ENCODE assay signal across 9 cellular contexts in the genomic region with DNA sequence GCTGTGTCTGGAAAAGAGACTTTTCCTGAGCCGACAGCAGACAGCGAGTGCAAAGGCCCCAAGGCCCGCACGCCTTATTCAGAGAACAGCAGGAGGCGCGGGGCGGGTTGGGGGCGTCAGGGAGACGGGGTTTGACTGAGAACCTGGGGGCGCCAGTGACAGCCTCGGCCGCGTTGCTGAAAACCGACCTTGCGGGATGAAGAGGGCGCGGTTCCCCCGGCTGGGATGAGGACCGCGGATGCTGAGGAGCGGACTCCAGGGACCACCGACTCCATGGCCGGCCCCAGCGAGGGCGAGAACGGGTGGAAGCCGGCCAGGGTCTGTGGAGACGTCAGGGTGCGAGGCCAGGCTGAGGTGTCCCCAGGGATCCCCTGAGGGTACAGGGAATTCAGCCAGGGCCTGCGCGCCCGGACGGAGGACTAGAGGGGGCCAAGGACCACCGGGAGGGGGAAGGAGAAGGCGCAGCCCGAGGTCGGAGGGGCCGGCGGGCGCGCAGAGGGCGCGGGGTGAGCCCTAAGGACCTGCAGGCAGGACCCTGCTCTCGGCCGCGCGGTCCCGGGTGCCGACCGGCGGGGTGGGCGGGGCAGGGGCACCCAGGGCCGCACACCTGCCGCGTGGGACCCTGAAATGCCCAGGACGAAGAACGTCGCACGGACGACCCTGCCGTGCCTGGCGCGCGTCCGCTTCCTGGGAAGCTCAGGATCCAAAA. TPM values are rescaled to one million over a fixed set of nuclear protein-coding genes. Genes with fewer than 3 reads are reported as not detected.
A peak's percentile ranks its signal among the peaks of the same experiment; 100 is the strongest.
DNase-seq lines count a peak whose midpoint lies in the region; ATAC-seq and TF ChIP-seq lines count a peak whose summit lies in the region.
"Had no signal": no experiment of that assay in that cellular context is flagged by ENCODE, and none has a peak within 500 bp of the region (broad histone marks: within the 10 kb centered on the region; RNA-seq: fewer than 3 reads in every experiment).

No MANE protein-coding gene starts in this region.

- peak overlapping the region; percentile 66 to 71 for H3K4me3 ChIP-seq in Panc1 (ENCODE audit: low read depth in 2 of 2, low read length in 2 of 2)
- H3K4me3 ChIP-seq in fibroblast of pulmonary artery (replicated peaks; ENCODE audit: low read depth, low read length) = peak overlapping the region; percentile 63
- peak overlapping the region in 7 of 8 donors; percentile 47 to 76 (median 58) for H3K4me3 ChIP-seq in spleen

- H3K36me3 ChIP-seq in Panc1 (ENCODE audit: control insufficient read depth, insufficient read depth, low read length) = no peaks in the 10 kb centered on the region
- peaks cover 0 to 19% (median 12%) of the 10 kb centered on the region in 6 donors for H3K36me3 ChIP-seq in spleen

- no peak for TF ChIP-seq POLR2A in spleen (IDR thresholded peaks at IDR 0.05)

- WGBS in spleen, 5 donors = 4 to 9% (median 6%) methylated on average over 31 to 65 of the region's 65 CpGs

- peaks cover 55% of the 10 kb centered on the region for H3K4me1 ChIP-seq in Panc1 (ENCODE audit: control insufficient read depth, insufficient read depth, low read length)
- peaks cover 9 to 70% (median 42%) of the 10 kb centered on the region in 6 donors for H3K4me1 ChIP-seq in spleen

- peak; percentile 28 for DNase-seq in NCI-H1694 treated with DMSO at 0.1 percent for 48 hours (lab: John Stamatoyannopoulos, UW)
- DNase-seq in NCI-H1694 (lab: John Stamatoyannopoulos, UW) = no peak
- DNase-seq in Panc1 (ENCODE audit: low read depth, low spot score) = no peak
- no peak for DNase-seq in fibroblast of pulmonary artery (ENCODE audit: low read depth)
- DNase-seq in spleen = no peak
- DNase-seq in NCI-H446 treated with DMSO at 0.1 percent for 48 hours (lab: John Stamatoyannopoulos, UW) = no peak
- DNase-seq in activated gamma-delta T cell (lab: John Stamatoyannopoulos, UW) = no peak
- DNase-seq: stimulated activated naive CD4-positive, alpha-beta T cell had no signal

- H3K9me3 ChIP-seq in Panc1 (ENCODE audit: control insufficient read depth, insufficient read depth, low read depth, low read length) (no peaks in the 10 kb centered on the region), spleen (no peaks in the 10 kb centered on the region)

- POLR2A ChIA-PET in Panc1 (lab: Charles Lee) = no interaction called here

- CTCF ChIA-PET in Panc1 (lab: Charles Lee) = interaction anchor here (0.7 to 1.2 kb wide), 3 partner anchors 23 to 185 kb away, joined by 3 read pairs; no protein-coding TSS in a partner anchor

- no peak for ATAC-seq in Panc1
- ATAC-seq in HG02840 (IDR thresholded peaks at IDR 0.05; ENCODE audit: low FRiP score, unreplicated experiment) = no peak

- intact Hi-C loops in Panc1 (cut with micrococcal nuclease; ENCODE audit: unreplicated experiment) (no loop called here), spleen (cut with DNase I; ENCODE audit: low total_unique reads) (no loop called here)

- no peaks in the 10 kb centered on the region for H3K27me3 ChIP-seq in Panc1 (ENCODE audit: control insufficient read depth, insufficient read depth, low read length)
- H3K27me3 ChIP-seq in spleen (replicated peaks in 1 of 7) = peaks cover 4 to 74% (median 34%) of the 10 kb centered on the region in 7 donors

- TF ChIP-seq CTCF in Panc1 (IDR thresholded peaks at IDR 0.05) (no peak), fibroblast of pulmonary artery (IDR thresholded peaks at IDR 0.05; ENCODE audit: low read length, missing control alignments) (no peak), spleen (IDR thresholded peaks at IDR 0.05 in 8 of 11, conservative IDR thresholded peaks at IDR 0.05 in 3 of 11) (no peak)

- H3K27ac ChIP-seq in Panc1 (ENCODE audit: low read length) (peak overlapping the region; percentile 71), spleen (peak overlapping the region in 3 of 8 donors; percentile 14 to 81 (median 74))

- in situ Hi-C loops in Panc1 (cut with HindIII; ENCODE audit: low pct_unique_long_range_greater_than_20kb, low sequenced_read_pairs) = no loop called here

- BruUV-seq in Panc1 (replicated peaks; lab: Mats Ljungman, UMichigan) = no TSS peak

RNA-seq across cellular contexts. Expression of a gene that starts 0.8 kb away (rescaled TPM):
- total RNA-seq in Panc1 (2021; ENCODE audit: unreplicated experiment) = 23.6 TPM
- polyA plus RNA-seq in Panc1 (2012; ENCODE audit: insufficient read length) = 29.3 TPM
- total RNA-seq in spleen = 10 to 100 TPM; 11.2 to 28.5 (median 14.0) TPM
- polyA plus RNA-seq in spleen = 1 to 10 TPM in 2 of 3 donors, under 1 TPM in 1; 0.96 to 5.4 (median 2.8) TPM

RNA-seq across cellular contexts. Expression of a gene that starts 49.2 kb away (rescaled TPM):
- total RNA-seq in Panc1 (2021; ENCODE audit: unreplicated experiment) (148 TPM), spleen (100 to 1,000 TPM in 3 of 7 donors, 10 to 100 TPM in 4; 74.1 to 106 (median 96.9) TPM)
- 249 TPM for polyA plus RNA-seq in Panc1 (2012; ENCODE audit: insufficient read length)
- polyA plus RNA-seq in spleen = 100 to 1,000 TPM; 102 to 158 (median 127) TPM
